9 cellular contexts compared by ENCODE assay signal in the genomic region with DNA sequence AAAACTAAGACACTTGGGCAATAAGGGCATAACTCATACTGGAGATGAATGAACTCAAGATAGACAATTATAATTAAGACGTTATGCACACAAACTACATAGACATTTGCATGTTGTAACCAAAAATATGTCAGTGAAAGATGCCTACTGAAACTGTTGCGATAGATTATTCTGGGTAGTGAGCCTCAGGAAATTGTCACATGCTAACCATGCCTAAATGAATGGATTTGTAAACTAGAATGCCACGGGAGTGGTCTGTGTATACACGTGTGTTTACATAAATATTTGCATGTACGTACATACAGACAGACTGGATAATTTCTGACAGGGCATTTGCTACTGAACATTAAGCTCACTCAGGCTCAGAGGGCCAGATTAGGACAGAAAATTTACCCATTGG. TPM values are rescaled to one million over a fixed set of nuclear protein-coding genes. Genes with fewer than 3 reads are reported as not detected.
DNase-seq lines count a peak whose midpoint lies in the region; ATAC-seq and TF ChIP-seq lines count a peak whose summit lies in the region.
"Had no signal": no experiment of that assay in that cellular context is flagged by ENCODE, and none has a peak within 500 bp of the region (broad histone marks: within the 10 kb centered on the region; RNA-seq: fewer than 3 reads in every experiment).

No MANE protein-coding gene starts in this region.

- H3T11ph ChIP-seq in H9 (ENCODE audit: low read length): no peak overlapping the region

- no peak overlapping the region for H2BK5ac ChIP-seq in H9 (ENCODE audit: insufficient read length, low read length)

- H3K9ac ChIP-seq in MM.1S (ENCODE audit: low read length) (peak overlapping the region; percentile 75; the same call in 1 of the 2 replicates), H9 (ENCODE audit: extremely low read depth, insufficient read length, low read length) (no peak overlapping the region)

- no peak overlapping the region for H2BK15ac ChIP-seq in H9 (ENCODE audit: low read depth, low read length)

- peak; percentile 43 for DNase-seq in MM.1S
- no peak for DNase-seq in immature natural killer cell
- DNase-seq in substantia nigra (lab: John Stamatoyannopoulos, UW): no peak
- no peak for DNase-seq in H9
- DNase-seq in ureter (ENCODE audit: low spot score): no peak
- DNase-seq in NCI-H510A (lab: John Stamatoyannopoulos, UW): no peak
- DNase-seq: NCI-H1417 had no signal

- peak overlapping the region; percentile 100; the same call in 1 of the 2 replicates for H2AFZ ChIP-seq in MM.1S (ENCODE audit: low read length)
- no peak overlapping the region for H2AFZ ChIP-seq in H9 (ENCODE audit: low read length)

- peaks cover 6 to 14% of the 10 kb centered on the region in 2 donors for H3K4me1 Mint-ChIP-seq in immature natural killer cell
- no peaks in the 10 kb centered on the region for H3K4me1 Mint-ChIP-seq in H9

- no peaks in the 10 kb centered on the region for H4K20me1 ChIP-seq in MM.1S (ENCODE audit: insufficient read depth, low read length)
- no peaks in the 10 kb centered on the region for H4K20me1 ChIP-seq in H9 (ENCODE audit: control insufficient read depth, insufficient read depth, insufficient read length)

- ATAC-seq in GM18498 (IDR thresholded peaks at IDR 0.05; ENCODE audit: unreplicated experiment): peak; percentile 34
- ATAC-seq in GM19468 (IDR thresholded peaks at IDR 0.05; ENCODE audit: extremely low read depth, unreplicated experiment): peak; percentile 19

- H3K9me3 ChIP-seq in MM.1S (replicated peaks; ENCODE audit: insufficient read depth, low read length) (no peaks in the 10 kb centered on the region), H9 (ENCODE audit: control insufficient read depth, low read depth, low read length) (no peaks in the 10 kb centered on the region)

- no peak overlapping the region for H2BK20ac ChIP-seq in H9 (ENCODE audit: low read depth, low read length, poor library complexity, severe bottlenecking)

- H2BK120ac ChIP-seq in H9 (ENCODE audit: low read depth, low read length, poor library complexity, severe bottlenecking): no peak overlapping the region

- no peak overlapping the region for H4K91ac ChIP-seq in H9 (ENCODE audit: insufficient read length, low read depth, low read length)

- H3K36me3 ChIP-seq in MM.1S (replicated peaks; ENCODE audit: insufficient read depth, low read length): no peaks in the 10 kb centered on the region

- H4K8ac ChIP-seq in H9 (replicated peaks; ENCODE audit: insufficient read length, low read depth, low read length): no peak overlapping the region

- H4K5ac ChIP-seq in H9 (ENCODE audit: insufficient read length, low read depth, low read length): no peak overlapping the region

- H3K27me3 ChIP-seq in MM.1S (replicated peaks; ENCODE audit: insufficient read depth, low read length) (no peaks in the 10 kb centered on the region), H9 (ENCODE audit: insufficient read depth, low read length) (no peaks in the 10 kb centered on the region)

- no peaks in the 10 kb centered on the region for H3K79me2 ChIP-seq in MM.1S (ENCODE audit: low read length)
- no peaks in the 10 kb centered on the region for H3K79me2 ChIP-seq in H9 (ENCODE audit: insufficient read depth, low read length)

- no peak overlapping the region for H3K56ac ChIP-seq in H9 (ENCODE audit: insufficient read length, low read depth, low read length)

- H2BK12ac ChIP-seq in H9 (ENCODE audit: insufficient read length, low read depth, low read length): no peak overlapping the region

- H3K4me3 Mint-ChIP-seq in immature natural killer cell (peak overlapping the region; percentile 89 to 97 (median 96)), H9 (peak overlapping the region in 1 of 2 experiments; percentile 82; a peak in 2 of 5 replicates)

- WGBS in H9 (ENCODE audit: extremely low coverage, insufficient read length, low lambda C conversion rate): no CpG with 5 or more reads among the region's 5 CpGs

- H3K27me3 Mint-ChIP-seq in immature natural killer cell (ENCODE audit: low read depth in 3 of 3): peaks cover 0 to 4% (median 1%) of the 10 kb centered on the region in 3 donors
- H3K27me3 Mint-ChIP-seq in H9 (ENCODE audit: low read depth): peaks cover 17% of the 10 kb centered on the region

- no peak overlapping the region for H3K23ac ChIP-seq in H9 (ENCODE audit: insufficient read length, low read depth, low read length)

- H3K9me3 Mint-ChIP-seq in immature natural killer cell: no peaks in the 10 kb centered on the region
- H3K9me3 Mint-ChIP-seq in H9: peaks cover 4 to 7% of the 10 kb centered on the region in 2 experiments; a peak in 4 of 5 replicates

- H3K27ac Mint-ChIP-seq in immature natural killer cell: peak overlapping the region in 1 of 6 donors; percentile 33
- no peak overlapping the region for H3K27ac Mint-ChIP-seq in H9

- no peak overlapping the region for H3K14ac ChIP-seq in H9 (ENCODE audit: insufficient read depth, low read length)

- H3K4ac ChIP-seq in H9 (ENCODE audit: low read depth, low read length): no peak overlapping the region

- H3K4me1 ChIP-seq in MM.1S (ENCODE audit: low read length) (peaks cover 10% of the 10 kb centered on the region), H9 (ENCODE audit: insufficient read depth, low read length) (no peaks in the 10 kb centered on the region)

- no peak overlapping the region for H3K18ac ChIP-seq in H9 (ENCODE audit: insufficient read length, low read depth, low read length)

- peaks cover 20% of the 10 kb centered on the region for H3F3A ChIP-seq in MM.1S (ENCODE audit: insufficient read depth, low read length)

- H3K36me3 Mint-ChIP-seq in immature natural killer cell (no peaks in the 10 kb centered on the region), H9 (ENCODE audit: insufficient read depth in 1 of 3, low read depth in 3 of 3) (no peaks in the 10 kb centered on the region)

- H3K23me2 ChIP-seq in H9 (ENCODE audit: insufficient read length, low read depth, low read length, poor library complexity, severe bottlenecking): no peaks in the 10 kb centered on the region

- H3K9me2 ChIP-seq in MM.1S (replicated peaks; ENCODE audit: insufficient read depth, low read length): no peaks in the 10 kb centered on the region

- peak overlapping the region; percentile 49; the same call in 1 of the 2 replicates for H3K27ac ChIP-seq in MM.1S (ENCODE audit: low read length)
- H3K27ac ChIP-seq in substantia nigra (ENCODE audit: low read depth, low read length, poor library complexity, severe bottlenecking): no peak overlapping the region
- no peak overlapping the region for H3K27ac ChIP-seq in H9 (ENCODE audit: insufficient read length, low read depth, low read length)

- peak overlapping the region; percentile 87 for H3K4me3 ChIP-seq in MM.1S (ENCODE audit: low read length)

- peak overlapping the region; percentile 95 for H3K4me2 ChIP-seq in MM.1S (ENCODE audit: low read depth, low read length)
- H3K4me2 ChIP-seq in H9 (ENCODE audit: insufficient read depth, insufficient read length, low read length): no peak overlapping the region

- no peak overlapping the region for H2AK5ac ChIP-seq in H9 (ENCODE audit: insufficient read length, low read length)

- TF ChIP-seq CTCF in MM.1S (IDR thresholded peaks at IDR 0.05; ENCODE audit: low read length): no peak
- TF ChIP-seq CTCF in H9 (conservative IDR thresholded peaks at IDR 0.05): no peak

- H3K79me1 ChIP-seq in H9 (ENCODE audit: insufficient read depth, low read depth, low read length, poor library complexity, severe bottlenecking): no peaks in the 10 kb centered on the region

RNA-seq across cellular contexts. Expression of gene NIPSNAP3B, which starts 1.2 kb away (rescaled TPM):
- polyA plus RNA-seq in immature natural killer cell: under 1 TPM in 2 of 3 donors, not detected in 1; 0.45 to 0.98 TPM
- 0.26 and 0.57 TPM in 2 replicates for total RNA-seq in H9 (2021)
- 4.1 TPM for total RNA-seq in ureter

RNA-seq across cellular contexts. Expression of gene NIPSNAP3A, which starts 17.7 kb away (rescaled TPM):
- polyA plus RNA-seq in immature natural killer cell: 10 to 100 TPM; 28.2 to 58.0 (median 29.2) TPM
- 13.8 and 13.9 TPM in 2 replicates for total RNA-seq in H9 (2021)
- total RNA-seq in ureter: 29.9 TPM
